10 cellular contexts compared by ENCODE assay signal in the genomic region with DNA sequence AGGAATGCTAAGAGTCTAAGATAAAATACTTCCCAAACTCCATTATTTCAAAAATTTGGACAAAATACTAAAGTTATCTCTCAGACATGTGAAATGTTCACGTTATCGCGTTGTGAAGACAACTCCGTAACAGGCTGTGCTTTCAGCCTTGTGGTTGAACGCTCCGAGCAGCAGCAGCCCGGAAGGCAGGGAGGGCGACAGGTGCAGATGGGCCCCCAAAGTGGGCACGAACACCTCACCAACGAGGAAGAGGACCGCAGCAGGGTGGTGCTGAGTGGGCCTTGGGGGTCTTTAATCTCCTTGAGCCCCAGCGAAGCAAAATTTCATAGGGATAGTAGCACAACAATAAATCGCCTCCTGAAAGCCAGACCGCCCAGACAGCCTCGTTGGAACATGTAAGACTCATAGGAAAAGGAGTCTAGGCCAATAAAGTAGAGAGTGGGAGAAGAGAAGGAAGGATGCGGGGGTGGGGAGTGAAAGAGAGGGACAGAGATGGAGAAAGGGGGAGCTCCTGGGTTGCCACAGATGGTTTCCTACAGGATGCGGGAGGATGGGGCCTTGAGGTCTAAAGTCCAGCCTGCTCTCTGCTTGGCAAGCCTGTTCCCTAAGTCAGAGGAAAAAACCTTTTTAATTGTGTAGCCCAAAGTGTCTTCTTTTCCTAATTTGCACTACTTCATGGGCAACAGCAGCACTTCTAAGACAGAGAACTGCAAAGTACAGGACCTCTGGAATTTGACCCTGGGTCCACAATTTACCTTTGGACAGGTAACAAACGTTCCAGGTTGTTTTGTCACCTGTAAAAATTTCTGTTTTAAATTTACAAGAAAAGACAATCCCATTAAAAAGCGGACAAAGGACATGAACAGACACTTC. TPM values are rescaled to one million over a fixed set of nuclear protein-coding genes. Genes with fewer than 3 reads are reported as not detected.
DNase-seq lines count a peak whose midpoint lies in the region; ATAC-seq and TF ChIP-seq lines count a peak whose summit lies in the region.
"Had no signal": no experiment of that assay in that cellular context is flagged by ENCODE, and none has a peak within 500 bp of the region (broad histone marks: within the 10 kb centered on the region; RNA-seq: fewer than 3 reads in every experiment).

No MANE protein-coding gene starts in this region.

- TF ChIP-seq CTCF in right lobe of liver (IDR thresholded peaks at IDR 0.05) (no peak), thoracic aorta (IDR thresholded peaks at IDR 0.05) (no peak)

- H3K4me1 Mint-ChIP-seq in T-helper 2 cell treated with Interferon-gamma antibody and Interleukin-4, amounts not matched to agents 5 μg/mL and 100 μg/mL, for 36 hours (ENCODE audit: low read depth) = peaks cover 28% of the 10 kb centered on the region

- 44% methylated on average over 19 of the region's 19 CpGs for WGBS in right lobe of liver (ENCODE audit: insufficient coverage, low coverage, low lambda C conversion rate, missing lambda C conversion rate)

- no peak for TF ChIP-seq POLR2A in right lobe of liver (IDR thresholded peaks at IDR 0.05)

- H3K27ac ChIP-seq in caudate nucleus (ENCODE audit: low read depth, low read length) (peak overlapping the region; percentile 76), right lobe of liver (peak overlapping the region; percentile 81 to 98 (median 88)), thoracic aorta (peak overlapping the region; percentile 96)

- H3K36me3 Mint-ChIP-seq in T-helper 2 cell treated with Interferon-gamma antibody and Interleukin-4, amounts not matched to agents 5 μg/mL and 100 μg/mL, for 36 hours (ENCODE audit: low read depth) = peaks cover 6% of the 10 kb centered on the region

- H3K27ac Mint-ChIP-seq in T-helper 2 cell treated with Interferon-gamma antibody and Interleukin-4, amounts not matched to agents 5 μg/mL and 100 μg/mL, for 36 hours = no peak overlapping the region

- intact Hi-C loops in right lobe of liver (cut with DNase I) = no loop called here

- no peaks in the 10 kb centered on the region for H3K9me3 Mint-ChIP-seq in T-helper 2 cell treated with Interferon-gamma antibody and Interleukin-4, amounts not matched to agents 5 μg/mL and 100 μg/mL, for 36 hours

- no peak for DNase-seq in T-helper 2 cell treated with Interferon-gamma antibody and Interleukin-4, amounts not matched to agents 5 μg/mL and 100 μg/mL, for 36 hours (ENCODE audit: low spot score)
- DNase-seq in T-helper 2 cell (no peak), caudate nucleus (lab: John Stamatoyannopoulos, UW) (no peak), right lobe of liver (no peak), thoracic aorta (ENCODE audit: low spot score) (no peak), DMS 273 treated with DMSO at 0.1 percent for 48 hours (lab: John Stamatoyannopoulos, UW) (no peak), retina (no peak)

- peak in 1 of 4 donors; percentile 8 for ATAC-seq in right lobe of liver
- no peak for ATAC-seq in thoracic aorta (ENCODE audit: insufficient number of reproducible peaks, low FRiP score, low read depth)
- ATAC-seq in HG02884 (IDR thresholded peaks at IDR 0.05; ENCODE audit: unreplicated experiment) = no peak

- H3K4me1 ChIP-seq in right lobe of liver (peaks cover 0 to 29% (median 13%) of the 10 kb centered on the region in 4 donors), thoracic aorta (ENCODE audit: control insufficient read depth in 1 of 2, low read depth in 2 of 2) (peaks cover 0 to 29% of the 10 kb centered on the region in 2 donors)

- peaks cover 63% of the 10 kb centered on the region for H3K27me3 Mint-ChIP-seq in T-helper 2 cell treated with Interferon-gamma antibody and Interleukin-4, amounts not matched to agents 5 μg/mL and 100 μg/mL, for 36 hours (ENCODE audit: low read depth)

- H3K9me3 ChIP-seq in right lobe of liver (no peaks in the 10 kb centered on the region), thoracic aorta (no peaks in the 10 kb centered on the region)

- no peaks in the 10 kb centered on the region for H3K36me3 ChIP-seq in right lobe of liver
- no peaks in the 10 kb centered on the region for H3K36me3 ChIP-seq in thoracic aorta

- H3K4me3 ChIP-seq in right lobe of liver (peak overlapping the region; percentile 78 to 86 (median 83)), thoracic aorta (peak overlapping the region; percentile 89)

- no peaks in the 10 kb centered on the region for H3K27me3 ChIP-seq in right lobe of liver
- no peaks in the 10 kb centered on the region for H3K27me3 ChIP-seq in thoracic aorta (replicated peaks; ENCODE audit: insufficient read depth)

- H3K4me3 Mint-ChIP-seq in T-helper 2 cell treated with Interferon-gamma antibody and Interleukin-4, amounts not matched to agents 5 μg/mL and 100 μg/mL, for 36 hours = peak overlapping the region; percentile 86

RNA-seq across cellular contexts. Expression of gene FAM110C, which starts 1.3 kb away (rescaled TPM):
- total RNA-seq in right lobe of liver (10 to 100 TPM in 2 of 6 experiments, 1 to 10 TPM in 4; 5.6 to 17.8 (median 8.8) TPM), thoracic aorta (1 to 10 TPM; 4.9 to 5.0 TPM)
- total RNA-seq: A172, osteoblast had no signal
